Comparison of ENCODE assay signal across 8 cellular contexts in the genomic region with DNA sequence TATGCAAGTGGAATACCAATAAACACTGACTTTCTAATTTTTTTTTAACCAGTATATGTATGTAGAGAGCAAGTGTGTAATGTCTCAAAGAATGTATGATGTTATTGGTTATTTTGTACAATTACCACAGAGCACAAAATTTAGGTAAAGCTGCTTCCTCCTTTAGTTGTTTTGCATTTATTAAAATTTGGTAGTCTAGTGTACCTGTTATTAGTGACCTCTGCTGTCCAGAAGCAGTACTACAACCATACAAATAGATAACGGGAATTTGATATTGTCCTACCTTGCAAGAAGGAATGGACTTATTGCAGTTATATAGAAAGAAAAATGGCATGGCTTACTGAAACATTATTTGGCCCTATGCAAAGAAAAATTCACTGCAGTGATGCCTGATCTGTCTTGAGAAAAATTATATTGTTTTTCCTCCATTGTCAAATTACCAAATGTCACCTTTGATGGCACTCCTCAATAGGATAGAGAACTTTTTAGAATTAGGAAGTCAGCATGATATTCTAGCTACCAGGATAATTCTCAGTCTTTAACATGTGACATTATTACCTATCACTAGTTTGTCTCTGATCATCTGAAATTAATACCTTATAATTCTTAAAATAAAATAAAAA.
A peak's percentile ranks its signal among the peaks of the same experiment; 100 is the strongest.
DNase-seq lines count a peak whose midpoint lies in the region; ATAC-seq and TF ChIP-seq lines count a peak whose summit lies in the region.
"Had no signal": no experiment of that assay in that cellular context is flagged by ENCODE, and none has a peak within 500 bp of the region (broad histone marks: within the 10 kb centered on the region; RNA-seq: fewer than 3 reads in every experiment).

No MANE protein-coding gene starts in this region.

- H3K27ac ChIP-seq in OCI-LY1 (ENCODE audit: low read depth, low read length, poor library complexity, severe bottlenecking), result no peak overlapping the region
- no peak overlapping the region for H3K27ac ChIP-seq in neural cell (ENCODE audit: low read length)

- TF ChIP-seq RAD21 in neural cell (conservative IDR thresholded peaks at IDR 0.05), result peak; percentile 55

- no peaks in the 10 kb centered on the region for H3F3A ChIP-seq in OCI-LY1 (ENCODE audit: insufficient read depth, low read length)
- H3F3A ChIP-seq in neural cell (ENCODE audit: insufficient read depth, low read length, poor library complexity, severe bottlenecking), result peaks cover 3% of the 10 kb centered on the region

- DNase-seq in GM06990 (ENCODE audit: extremely low read depth, insufficient read length) (peak; percentile 31), HS-5 (ENCODE audit: low read depth) (peak; percentile 18)
- DNase-seq in effector CD4-positive, alpha-beta T cell, result peak; percentile 20

- TF ChIP-seq CTCF in GM06990 (IDR thresholded peaks at IDR 0.05; ENCODE audit: insufficient read depth, low read length, poor library complexity, severe bottlenecking), result peak; percentile 72
- peak; percentile 68 for TF ChIP-seq CTCF in OCI-LY1 (IDR thresholded peaks at IDR 0.05; ENCODE audit: low read length)
- peak; percentile 52 for TF ChIP-seq CTCF in neural cell (IDR thresholded peaks at IDR 0.05; ENCODE audit: poor library complexity, severe bottlenecking)

- H2AFZ ChIP-seq in OCI-LY1 (ENCODE audit: low read length) (no peak overlapping the region), neural cell (ENCODE audit: low read depth, low read length) (no peak overlapping the region)

- H3K4me1 ChIP-seq in OCI-LY1 (ENCODE audit: insufficient read depth, low read length, severe bottlenecking), result peaks cover 13% of the 10 kb centered on the region

- H3K9me3 ChIP-seq in OCI-LY1 (ENCODE audit: low read length), result no peaks in the 10 kb centered on the region
- no peaks in the 10 kb centered on the region for H3K9me3 ChIP-seq in neural cell (ENCODE audit: low read length)

- no peak overlapping the region for H3K9ac ChIP-seq in OCI-LY1 (ENCODE audit: low read length)
- no peak overlapping the region for H3K9ac ChIP-seq in neural cell (ENCODE audit: low read length)

- H3K79me2 ChIP-seq in OCI-LY1 (ENCODE audit: insufficient read depth, low read length), result no peaks in the 10 kb centered on the region
- no peaks in the 10 kb centered on the region for H3K79me2 ChIP-seq in neural cell (replicated peaks; ENCODE audit: insufficient read depth, low read length)

- H3K9me2 ChIP-seq in OCI-LY1 (ENCODE audit: low read depth, low read length), result no peaks in the 10 kb centered on the region
- no peaks in the 10 kb centered on the region for H3K9me2 ChIP-seq in neural cell (ENCODE audit: insufficient read depth, low read length)

- no peaks in the 10 kb centered on the region for H4K20me1 ChIP-seq in OCI-LY1 (ENCODE audit: insufficient read depth, low read length)
- H4K20me1 ChIP-seq in neural cell (ENCODE audit: insufficient read depth), result no peaks in the 10 kb centered on the region

- no peak for TF ChIP-seq EP300 in neural cell (conservative IDR thresholded peaks at IDR 0.05; ENCODE audit: poor library complexity, severe bottlenecking)

- H3K36me3 ChIP-seq in GM06990 (ENCODE audit: control insufficient read depth, insufficient read depth, low read length), result no peaks in the 10 kb centered on the region
- H3K36me3 ChIP-seq in OCI-LY1 (ENCODE audit: insufficient read depth, low read length), result no peaks in the 10 kb centered on the region
- no peaks in the 10 kb centered on the region for H3K36me3 ChIP-seq in neural cell (ENCODE audit: insufficient read depth, low read length)

- H3K4me3 ChIP-seq in GM06990 (replicated peaks; ENCODE audit: low read depth, low read length) (no peak overlapping the region), OCI-LY1 (ENCODE audit: low read depth, low read length, poor library complexity, severe bottlenecking) (no peak overlapping the region), neural cell (ENCODE audit: low read length) (no peak overlapping the region)

- H3K27me3 ChIP-seq in GM06990 (replicated peaks; ENCODE audit: control insufficient read depth, insufficient read depth, low read length), result no peaks in the 10 kb centered on the region
- no peaks in the 10 kb centered on the region for H3K27me3 ChIP-seq in OCI-LY1 (ENCODE audit: insufficient read depth, low read length)
- no peaks in the 10 kb centered on the region for H3K27me3 ChIP-seq in neural cell (ENCODE audit: insufficient read depth, low read depth, low read length)

- ATAC-seq in HG03135 (IDR thresholded peaks at IDR 0.05; ENCODE audit: unreplicated experiment) (no peak), HG02852 (IDR thresholded peaks at IDR 0.05; ENCODE audit: unreplicated experiment) (no peak)
- ATAC-seq: activated T-cell treated with anti-CD3 and anti-CD28 coated beads, Interleukin-2, amount 50 U/mL, for 72 hours had no signal

- H3K4me2 ChIP-seq in OCI-LY1 (ENCODE audit: low read length) (no peak overlapping the region), neural cell (ENCODE audit: low read length) (no peak overlapping the region)

TF ChIP-seq in neural cell, 6 proteins besides CTCF, POLR2A, EP300 and RAD21:
- TF ChIP-seq SMC3 (conservative IDR thresholded peaks at IDR 0.05; ENCODE audit: poor library complexity) (peak; percentile 62), EZH2 (IDR thresholded peaks at IDR 0.05; ENCODE audit: borderline replicate concordance, insufficient read depth, low read length, poor library complexity, severe bottlenecking) (no peak), POLR2AphosphoS5 (IDR thresholded peaks at IDR 0.05) (no peak)
TF ChIP-seq in neural cell: peak in this region for 1.
